Comparison of ENCODE assay signal across 10 cellular contexts in the genomic region with DNA sequence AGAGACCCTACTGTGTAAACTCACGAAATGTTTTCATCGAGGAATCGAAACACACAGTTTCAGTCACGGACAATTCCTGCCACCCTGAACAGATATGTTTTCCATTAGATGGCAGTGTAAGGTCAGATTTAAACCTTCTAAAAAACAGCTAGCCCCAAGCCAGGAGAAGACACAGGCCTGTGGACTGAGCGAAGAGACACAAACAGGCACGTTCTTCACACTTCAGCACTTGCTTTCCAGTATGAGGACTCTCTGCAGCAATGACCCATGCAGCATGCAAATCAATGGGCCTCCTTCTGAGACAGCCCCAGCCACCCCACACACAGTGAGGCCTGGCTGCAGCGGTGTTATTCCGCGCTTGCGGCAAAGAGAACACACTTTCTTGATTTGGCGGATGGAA. TPM values are rescaled to one million over a fixed set of nuclear protein-coding genes. Genes with fewer than 3 reads are reported as not detected.
DNase-seq lines count a peak whose midpoint lies in the region; ATAC-seq, FAIRE-seq and TF ChIP-seq lines count a peak whose summit lies in the region.
"Had no signal": no experiment of that assay in that cellular context is flagged by ENCODE, and none has a peak within 500 bp of the region (broad histone marks: within the 10 kb centered on the region; RNA-seq: fewer than 3 reads in every experiment).

No MANE protein-coding gene starts in this region.

- no peak overlapping the region for H3K4me3 Mint-ChIP-seq in natural killer cell treated with Interleukin-12 subunit alpha and Interleukin-12 subunit beta and Interleukin-15 and Interleukin-18, amount 100 ng/mL, for 72 hours
- no peak overlapping the region for H3K4me3 Mint-ChIP-seq in activated T-cell treated with anti-CD3 and anti-CD28 coated beads, Interleukin-2, amount 50 U/mL, for 4 hours

- no peaks in the 10 kb centered on the region for H3K27me3 ChIP-seq in GM12878 (replicated peaks in 1 of 2; ENCODE audit: control insufficient read depth in 2 of 2, insufficient read depth in 2 of 2, low read length in 1 of 2)

- no peaks in the 10 kb centered on the region for H3K9me3 Mint-ChIP-seq in natural killer cell treated with Interleukin-12 subunit alpha and Interleukin-12 subunit beta and Interleukin-15 and Interleukin-18, amount 100 ng/mL, for 72 hours
- no peaks in the 10 kb centered on the region for H3K9me3 Mint-ChIP-seq in activated T-cell treated with anti-CD3 and anti-CD28 coated beads, Interleukin-2, amount 50 U/mL, for 4 hours

- H3K36me3 Mint-ChIP-seq in natural killer cell treated with Interleukin-12 subunit alpha and Interleukin-12 subunit beta and Interleukin-15 and Interleukin-18, amount 100 ng/mL, for 72 hours, result no peaks in the 10 kb centered on the region
- peaks cover 21% of the 10 kb centered on the region for H3K36me3 Mint-ChIP-seq in activated T-cell treated with anti-CD3 and anti-CD28 coated beads, Interleukin-2, amount 50 U/mL, for 4 hours (ENCODE audit: insufficient read depth)

- H3K27ac ChIP-seq in HEK293 (ENCODE audit: extremely low read depth, low read depth, low read length) (no peak overlapping the region), GM12878 (ENCODE audit: control insufficient read depth, insufficient read depth) (no peak overlapping the region)

- TF ChIP-seq EP300 in GM12878 (IDR thresholded peaks at IDR 0.05; ENCODE audit: borderline replicate concordance in 1 of 2, control insufficient read depth in 1 of 2, low read depth in 2 of 2, low read length in 2 of 2), result no peak

- CTCF ChIA-PET in HEK293 (lab: Yijun Ruan, JAX), result interaction anchor here (0.5 to 1.4 kb wide), 2 partner anchors 82 to 97 kb away, joined by 3 to 9 read pairs; no protein-coding TSS in a partner anchor
- CTCF ChIA-PET in GM12878 (lab: Yijun Ruan, JAX), result interaction anchor here (1.0 kb wide), 1 partner anchor 97 kb away, joined by 3 read pairs; no protein-coding TSS in a partner anchor

- no peak for TF ChIP-seq POLR2A in GM12878 (IDR thresholded peaks at IDR 0.05; ENCODE audit: low read depth, low read length)

- no peak overlapping the region for H2AFZ ChIP-seq in GM12878 (ENCODE audit: control insufficient read depth, low read depth, low read length)

- TF ChIP-seq CTCF in AG10803 (conservative IDR thresholded peaks at IDR 0.05; ENCODE audit: low read length) (peak; percentile 16; the same call in 1 of the 2 replicates), HEK293 (tag by site-specific recombination; IDR thresholded peaks at IDR 0.05) (0 out of 2 replicates have a peak, but pooled peaks have one; percentile 33), GM12878 (IDR thresholded peaks at IDR 0.05 in 2 of 3, conservative IDR thresholded peaks at IDR 0.05 in 1 of 3; ENCODE audit: control insufficient read depth in 2 of 3, extremely low read depth in 1 of 3, insufficient read depth in 1 of 3, low read depth in 3 of 3, low read length in 3 of 3) (peak in 1 of 3 experiments; percentile 22; a peak in 2 of 6 replicates)

- WGBS in GM12878 (ENCODE audit: insufficient coverage, insufficient replicate concordance, low lambda C conversion rate, missing lambda C conversion rate), result 4% methylated on average over 11 of the region's 11 CpGs

- ATAC-seq in GM12878, result no peak
- no peak for ATAC-seq in natural killer cell treated with Interleukin-12 subunit alpha and Interleukin-12 subunit beta and Interleukin-15 and Interleukin-18, amount 100 ng/mL, for 72 hours
- no peak for ATAC-seq in activated T-cell treated with anti-CD3 and anti-CD28 coated beads, Interleukin-2, amount 50 U/mL, for 4 hours

- no peak for TF ChIP-seq RAD21 in GM12878 (IDR thresholded peaks at IDR 0.05; ENCODE audit: insufficient read depth, low read depth, low read length)

- DNase-seq in AG10803 (ENCODE audit: low read depth), result peak; percentile 17
- DNase-seq in GM12878 (ENCODE audit: low read depth, low spot score), result peak; percentile 36
- peak; percentile 73 for DNase-seq in left kidney (ENCODE audit: low read depth, low spot score)
- DNase-seq in NCI-H146 treated with DMSO at 0.1 percent for 48 hours (lab: John Stamatoyannopoulos, UW; ENCODE audit: unreplicated experiment), result no peak
- DNase-seq in activated effector memory CD4-positive, alpha-beta T cell treated with Interleukin-2 at 50 U/mL for 16 hours, result no peak
- DNase-seq in natural killer cell treated with Interleukin-12 subunit alpha and Interleukin-12 subunit beta and Interleukin-15 and Interleukin-18, amount 100 ng/mL, for 72 hours (ENCODE audit: low spot score), result no peak
- no peak for DNase-seq in activated T-cell treated with anti-CD3 and anti-CD28 coated beads, Interleukin-2, amount 50 U/mL, for 4 hours
- DNase-seq: GF-D8, T1000 had no signal

- H3K27ac Mint-ChIP-seq in natural killer cell treated with Interleukin-12 subunit alpha and Interleukin-12 subunit beta and Interleukin-15 and Interleukin-18, amount 100 ng/mL, for 72 hours, result no peak overlapping the region

- SMC1A ChIA-PET in GM12878 (lab: Charles Lee; ENCODE audit: uncharacterized antibody, unreplicated experiment), result interaction anchor here (1.0 to 2.0 kb wide), 2 partner anchors 18 to 97 kb away, joined by 3 to 4 read pairs; no protein-coding TSS in a partner anchor

- H3K36me3 ChIP-seq in HEK293 (ENCODE audit: control insufficient read depth in 2 of 2, insufficient read depth in 1 of 2, low read length in 2 of 2) (peaks cover 0 to 21% of the 10 kb centered on the region in 2 experiments; a peak in 1 of 3 replicates), GM12878 (ENCODE audit: control insufficient read depth in 2 of 2, insufficient read depth in 2 of 2, low read length in 1 of 2) (peaks cover 0 to 3% of the 10 kb centered on the region in 2 experiments; a peak in 3 of 4 replicates)

- RAD21 ChIA-PET in GM12878 (lab: Charles Lee; ENCODE audit: unreplicated experiment), result no interaction called here

- intact Hi-C loops in GM12878 (cut with micrococcal nuclease; ENCODE audit: unreplicated experiment), result no loop called here

- H3K4me2 ChIP-seq in GM12878 (ENCODE audit: control insufficient read depth, insufficient read depth), result no peak overlapping the region

- H4K20me1 ChIP-seq in GM12878 (ENCODE audit: control insufficient read depth, insufficient read depth), result no peaks in the 10 kb centered on the region

- H3K9ac ChIP-seq in GM12878 (ENCODE audit: control insufficient read depth, insufficient read depth, low read length), result no peak overlapping the region

- H3K9me3 ChIP-seq in HEK293 (ENCODE audit: control insufficient read depth, insufficient read depth, low read depth, low read length) (no peaks in the 10 kb centered on the region), GM12878 (replicated peaks; ENCODE audit: control insufficient read depth, insufficient read depth, low read length) (no peaks in the 10 kb centered on the region)

- POLR2A ChIA-PET in HEK293 (lab: Yijun Ruan, JAX), result interaction anchor here (1.0 kb wide), 1 partner anchor 77 kb away, joined by 4 read pairs; no protein-coding TSS in a partner anchor
- POLR2A ChIA-PET in GM12878 (lab: Charles Lee), result no interaction called here

- H3K4me3 ChIP-seq in AG10803 (ENCODE audit: low read length) (no peak overlapping the region), HEK293 (ENCODE audit: low read depth, low read length) (no peak overlapping the region), GM12878 (no peak overlapping the region)

- H3K27me3 Mint-ChIP-seq in natural killer cell treated with Interleukin-12 subunit alpha and Interleukin-12 subunit beta and Interleukin-15 and Interleukin-18, amount 100 ng/mL, for 72 hours, result no peaks in the 10 kb centered on the region
- no peaks in the 10 kb centered on the region for H3K27me3 Mint-ChIP-seq in activated T-cell treated with anti-CD3 and anti-CD28 coated beads, Interleukin-2, amount 50 U/mL, for 4 hours (ENCODE audit: low read depth)

- H3K4me1 Mint-ChIP-seq in natural killer cell treated with Interleukin-12 subunit alpha and Interleukin-12 subunit beta and Interleukin-15 and Interleukin-18, amount 100 ng/mL, for 72 hours (ENCODE audit: low read depth in 2 of 2), result peaks cover 15 to 23% of the 10 kb centered on the region in 2 donors
- H3K4me1 Mint-ChIP-seq in activated T-cell treated with anti-CD3 and anti-CD28 coated beads, Interleukin-2, amount 50 U/mL, for 4 hours (ENCODE audit: low read depth), result peaks cover 11% of the 10 kb centered on the region

- in situ Hi-C loops in GM12878 (cut with MboI), result no loop called here

- BruUV-seq in GM12878 (replicated peaks; lab: Mats Ljungman, UMichigan), result no TSS peak

- H3K4me1 ChIP-seq in HEK293 (ENCODE audit: control insufficient read depth, insufficient read depth, low read length) (peaks cover 7% of the 10 kb centered on the region), GM12878 (ENCODE audit: control insufficient read depth, insufficient read depth, low read length) (peaks cover 8% of the 10 kb centered on the region; the same call in 1 of the 2 replicates)

- no peak for FAIRE-seq in GM12878 (lab: Jason Lieb, UNC)

- H3K79me2 ChIP-seq in GM12878 (ENCODE audit: control insufficient read depth, insufficient read depth, low read length), result no peaks in the 10 kb centered on the region; the same call in 1 of the 2 replicates

TF ChIP-seq in HEK293, 187 proteins besides CTCF, POLR2A, EP300 and RAD21 (continues in another document):
- no peak for TF ChIP-seq OSR2 (tag by site-specific recombination; IDR thresholded peaks at IDR 0.05)

RNA-seq across cellular contexts. Expression of gene HUS1B, which starts 31.9 kb away (rescaled TPM):
- 12.0 and 15.1 TPM in 2 replicates for total RNA-seq in GM12878 (2013; cell fraction: nucleolus; rRNA removed)
- total RNA-seq in GM12878 (2014; rRNA removed) (0.68 and 1.1 TPM in 2 replicates), GM12878 (2014; rRNA removed; fragmentation: Illumina TruSeq; extraction: Trizol) (0.27 and 0.51 TPM in 2 replicates), GM12878 (2021) (0.45 and 1.3 TPM in 2 replicates)
- not detected for polyA plus RNA-seq in GM12878 (2011; ENCODE audit: low read depth)
- polyA plus RNA-seq in GM12878 (2011; rRNA removed) (0.11 and 0.24 TPM in 2 replicates), GM12878 (2014; fragmentation: Illumina TruSeq; extraction: Trizol) (0.13 TPM in 1 of 2 replicates, not detected in the other), GM12878 (2014; fragmentation: Nextera tagmentation; extraction: Ambion mirVana) (not detected), GM12878 (2014; rRNA removed) (1.0 TPM in 1 of 2 replicates, not detected in the other), GM12878 (2016; fragmentation: Nextera tagmentation; extraction: Ambion mirVana) (1 to 10 TPM in 1 of 2 experiments, under 1 TPM in 1; 0.86 to 1.1 TPM)
- polyA plus RNA-seq in GM12878 (2011; cell fraction: cytosol; rRNA removed), result 0.19 and 0.53 TPM in 2 replicates
- polyA plus RNA-seq in GM12878 (2011; cell fraction: nucleus; rRNA removed), result 1.1 and 1.5 TPM in 2 replicates
- polyA plus RNA-seq in GM12878 (2012), result 0.27 and 0.42 TPM in 2 replicates
- 1.0 TPM in 1 of 2 replicates, not detected in the other for polyA minus RNA-seq in GM12878 (2011; rRNA and poly(A)+ RNA removed)
- polyA minus RNA-seq in GM12878 (2011; cell fraction: cytosol; rRNA and poly(A)+ RNA removed), result 1.6 TPM in 1 of 2 replicates, not detected in the other
- polyA minus RNA-seq in GM12878 (2011; cell fraction: nucleus; rRNA and poly(A)+ RNA removed), result 3.0 and 10.3 TPM in 2 replicates
- total RNA-seq in natural killer cell treated with Interleukin-12 subunit alpha and Interleukin-12 subunit beta and Interleukin-15 and Interleukin-18, amount 100 ng/mL, for 72 hours, result 1 to 10 TPM; 2.3 to 7.8 TPM
- 1 to 10 TPM; 1.8 to 2.5 (median 2.2) TPM for total RNA-seq in activated T-cell treated with anti-CD3 and anti-CD28 coated beads, Interleukin-2, amount 50 U/mL, for 4 hours

Comparison
In these comparisons a context has a peak if more than half of its experiments do, and no peak if none do; other contexts are left out.
1. DNase-seq: peak in AG10803 (single experiment), GM12878 (single experiment) and left kidney (single experiment); none in NCI-H146 treated with DMSO at 0.1 percent for 48 hours (single experiment), activated effector memory CD4-positive, alpha-beta T cell treated with Interleukin-2 at 50 U/mL for 16 hours (single experiment), natural killer cell treated with Interleukin-12 subunit alpha and Interleukin-12 subunit beta and Interleukin-15 and Interleukin-18, amount 100 ng/mL, for 72 hours (single experiment) and activated T-cell treated with anti-CD3 and anti-CD28 coated beads, Interleukin-2, amount 50 U/mL, for 4 hours (single experiment).